In genomic region chr12:82082476-82082875, GRCh38 we compare ENCODE assay signal across 22 cellular contexts.
DNase-seq lines count a peak whose midpoint lies in the region; ATAC-seq and TF ChIP-seq lines count a peak whose summit lies in the region.
"Had no signal": no experiment of that assay in that cellular context is flagged by ENCODE, and none has a peak within 500 bp of the region (broad histone marks: within the 10 kb centered on the region; RNA-seq: fewer than 3 reads in every experiment).

No MANE protein-coding gene starts in this region.

- DNase-seq in MCF 10A (ENCODE audit: unreplicated experiment) (no peak), breast epithelium (ENCODE audit: low spot score in 2 of 2) (no peak), fibroblast of peridontal ligament (ENCODE audit: extremely low read depth) (peak; percentile 2), superior temporal gyrus (ENCODE audit: extremely low spot score) (peak; percentile 33)
- DNase-seq in activated CD4-positive, alpha-beta T cell treated with anti-CD3 and anti-CD28 coated beads for 1 hour, result no peak
- DNase-seq in naive thymus-derived CD4-positive, alpha-beta T cell, result no peak
- DNase-seq: 8988T, ACHN, BE2C, Calu3, Karpas-422, NCI-H1092 treated with DMSO at 0.1 percent for 48 hours, NCI-H1436, NCI-H2029, NCI-H2227 treated with DMSO at 0.1 percent for 48 hours, NCI-H524, NCI-H774, SIG-M5 had no signal

- BruUV-seq in MCF 10A (replicated peaks; lab: Mats Ljungman, UMichigan), result no TSS peak

- CTCF ChIA-PET in MCF 10A (lab: Yijun Ruan, JAX), result no interaction called here
- CTCF ChIA-PET in naive thymus-derived CD4-positive, alpha-beta T cell (lab: Charles Lee), result no interaction called here

- H3K4me1 Mint-ChIP-seq in MCF 10A (ENCODE audit: insufficient read depth, unreplicated experiment) (peaks cover 6% of the 10 kb centered on the region), brain (no peaks in the 10 kb centered on the region)
- H3K4me1 Mint-ChIP-seq in naive thymus-derived CD4-positive, alpha-beta T cell, result no peaks in the 10 kb centered on the region
- H3K4me1 Mint-ChIP-seq: CD14-positive monocyte had no signal

- H3K9me3 Mint-ChIP-seq in MCF 10A (ENCODE audit: unreplicated experiment), result peaks cover 15% of the 10 kb centered on the region
- H3K9me3 Mint-ChIP-seq in brain, result peaks cover 0 to 16% (median 7%) of the 10 kb centered on the region in 5 experiments
- peaks cover 0 to 27% (median 6%) of the 10 kb centered on the region in 11 donors for H3K9me3 Mint-ChIP-seq in naive thymus-derived CD4-positive, alpha-beta T cell

- intact Hi-C loops in MCF 10A (cut with micrococcal nuclease) (no loop called here), breast epithelium (cut with DNase I; ENCODE audit: low total_unique reads) (no loop called here)
- intact Hi-C loops in naive thymus-derived CD4-positive, alpha-beta T cell (cut with micrococcal nuclease), result no loop called here

- H3K27me3 Mint-ChIP-seq in MCF 10A (ENCODE audit: insufficient read depth, unreplicated experiment) (no peaks in the 10 kb centered on the region), brain (peaks cover under 1% of the 10 kb centered on the region)
- peaks cover 0 to 5% (median 0%) of the 10 kb centered on the region in 5 donors for H3K27me3 Mint-ChIP-seq in naive thymus-derived CD4-positive, alpha-beta T cell

- no peak overlapping the region for H3K27ac ChIP-seq in breast epithelium
- H3K27ac ChIP-seq in naive thymus-derived CD4-positive, alpha-beta T cell (ENCODE audit: low read depth, low read length), result no peak overlapping the region
- H3K27ac ChIP-seq: SK-N-MC had no signal

- H3K36me3 Mint-ChIP-seq in MCF 10A (ENCODE audit: insufficient read depth, unreplicated experiment), result no peaks in the 10 kb centered on the region
- H3K36me3 Mint-ChIP-seq in brain, result no peaks in the 10 kb centered on the region
- H3K36me3 Mint-ChIP-seq in naive thymus-derived CD4-positive, alpha-beta T cell, result no peaks in the 10 kb centered on the region
- H3K36me3 Mint-ChIP-seq: CD14-positive monocyte had no signal

- no peaks in the 10 kb centered on the region for H3K9me3 ChIP-seq in breast epithelium
- no peaks in the 10 kb centered on the region for H3K9me3 ChIP-seq in naive thymus-derived CD4-positive, alpha-beta T cell (ENCODE audit: control insufficient read depth in 2 of 3, low read length in 3 of 3)
- H3K9me3 ChIP-seq: BE2C had no signal

- TF ChIP-seq CTCF in MCF 10A (IDR thresholded peaks at IDR 0.05; ENCODE audit: unreplicated experiment), result no peak
- no peak for TF ChIP-seq CTCF in breast epithelium (IDR thresholded peaks at IDR 0.05)
- no peak for TF ChIP-seq CTCF in brain (conservative IDR thresholded peaks at IDR 0.05)

- H3K27ac Mint-ChIP-seq in MCF 10A (ENCODE audit: low read depth, unreplicated experiment) (peak overlapping the region; percentile 68), brain (peak overlapping the region in 3 of 5 experiments; percentile 6 to 52 (median 27))
- H3K27ac Mint-ChIP-seq in naive thymus-derived CD4-positive, alpha-beta T cell, result no peak overlapping the region
- H3K27ac Mint-ChIP-seq: CD14-positive monocyte had no signal

- no peak for TF ChIP-seq POLR2A in breast epithelium (IDR thresholded peaks at IDR 0.05)

- no peaks in the 10 kb centered on the region for H3K27me3 ChIP-seq in breast epithelium
- H3K27me3 ChIP-seq in naive thymus-derived CD4-positive, alpha-beta T cell (ENCODE audit: control insufficient read depth in 2 of 2, insufficient read depth in 2 of 2, low read length in 2 of 2), result no peaks in the 10 kb centered on the region
- H3K27me3 ChIP-seq: BE2C had no signal

- H3K4me3 Mint-ChIP-seq in MCF 10A (ENCODE audit: unreplicated experiment) (no peak overlapping the region), brain (peak overlapping the region in 1 of 5 experiments; percentile 4)
- no peak overlapping the region for H3K4me3 Mint-ChIP-seq in naive thymus-derived CD4-positive, alpha-beta T cell
- H3K4me3 Mint-ChIP-seq: CD14-positive monocyte had no signal

- ATAC-seq in naive thymus-derived CD4-positive, alpha-beta T cell, result no peak
- ATAC-seq in GM19397 (IDR thresholded peaks at IDR 0.05; ENCODE audit: unreplicated experiment), result no peak

- H3K4me3 ChIP-seq in breast epithelium, result no peak overlapping the region
- no peak overlapping the region for H3K4me3 ChIP-seq in naive thymus-derived CD4-positive, alpha-beta T cell (ENCODE audit: low read length)
- H3K4me3 ChIP-seq: SK-N-MC had no signal

- no peaks in the 10 kb centered on the region for H3K36me3 ChIP-seq in breast epithelium
- no peaks in the 10 kb centered on the region for H3K36me3 ChIP-seq in naive thymus-derived CD4-positive, alpha-beta T cell (ENCODE audit: control insufficient read depth in 2 of 3, insufficient read depth in 3 of 3, low read length in 3 of 3)
- H3K36me3 ChIP-seq: BE2C had no signal

- H3K4me1 ChIP-seq in breast epithelium, result no peaks in the 10 kb centered on the region
- H3K4me1 ChIP-seq in naive thymus-derived CD4-positive, alpha-beta T cell (ENCODE audit: control insufficient read depth in 2 of 2, insufficient read depth in 2 of 2, low read length in 2 of 2), result no peaks in the 10 kb centered on the region
- H3K4me1 ChIP-seq: BE2C had no signal

- POLR2A ChIA-PET in MCF 10A (lab: Yijun Ruan, JAX), result no interaction called here
- POLR2A ChIA-PET in naive thymus-derived CD4-positive, alpha-beta T cell (lab: Charles Lee), result no interaction called here

Comparison
In these comparisons a context has a peak if more than half of its experiments do, and no peak if none do; other contexts are left out.
1. DNase-seq: peak in fibroblast of peridontal ligament (single experiment) and superior temporal gyrus (single experiment); none in MCF 10A (single experiment), breast epithelium (0 of 2), activated CD4-positive, alpha-beta T cell treated with anti-CD3 and anti-CD28 coated beads for 1 hour (single experiment) and naive thymus-derived CD4-positive, alpha-beta T cell (0 of 9).
2. H3K27ac Mint-ChIP-seq: peak in MCF 10A (single experiment) and brain (3 of 5); none in naive thymus-derived CD4-positive, alpha-beta T cell (0 of 9).